Comparison of ENCODE assay signal across 24 cellular contexts in the genomic region with DNA sequence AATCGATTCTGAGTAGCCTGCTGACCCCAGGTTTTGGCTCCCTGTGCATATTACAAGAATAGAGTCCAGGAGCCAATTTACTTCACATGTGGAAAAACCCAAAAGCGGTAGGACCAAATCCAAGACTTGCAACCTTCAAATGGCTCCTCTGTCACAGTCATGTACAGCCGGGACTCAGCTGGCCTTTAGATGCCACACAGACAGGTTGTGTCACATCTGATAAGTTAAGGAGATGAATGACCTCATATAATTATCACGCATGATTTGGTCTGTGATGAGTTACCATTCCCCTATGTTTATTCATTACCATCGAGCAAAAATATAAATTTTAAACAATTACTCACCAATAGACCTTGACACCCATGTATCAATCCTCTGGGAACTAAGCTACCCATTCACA. TPM values are rescaled to one million over a fixed set of nuclear protein-coding genes. Genes with fewer than 3 reads are reported as not detected.
DNase-seq lines count a peak whose midpoint lies in the region; ATAC-seq, FAIRE-seq and TF ChIP-seq lines count a peak whose summit lies in the region.
"Had no signal": no experiment of that assay in that cellular context is flagged by ENCODE, and none has a peak within 500 bp of the region (broad histone marks: within the 10 kb centered on the region; RNA-seq: fewer than 3 reads in every experiment).

No MANE protein-coding gene starts in this region.

- H3K9ac ChIP-seq in astrocyte (ENCODE audit: low read length): no peak overlapping the region
- H3K9ac ChIP-seq: GM23248 had no signal

- H3K4me1 ChIP-seq in astrocyte (ENCODE audit: insufficient read depth, low read length) (peaks cover 15% of the 10 kb centered on the region), psoas muscle (peaks cover 44% of the 10 kb centered on the region)

- no peaks in the 10 kb centered on the region for H3K27me3 Mint-ChIP-seq in astrocyte (ENCODE audit: low read depth, unreplicated experiment)

- WGBS in psoas muscle, 3 donors: 48 to 63% (median 57%) methylated on average over 5 of the region's 5 CpGs

- peaks cover 60% of the 10 kb centered on the region for H3K79me2 ChIP-seq in astrocyte (ENCODE audit: insufficient read depth, low read length)

- peak; percentile 17 to 58 (median 40) for ATAC-seq in psoas muscle
- ATAC-seq: CD8-positive, alpha-beta T cell; Panc1 had no signal

- TF ChIP-seq CTCF in astrocyte (IDR thresholded peaks at IDR 0.05; ENCODE audit: insufficient read depth, low read depth, low read length): no peak
- no peak for TF ChIP-seq CTCF in psoas muscle (IDR thresholded peaks at IDR 0.05)

- CTCF ChIA-PET in HEK293T (lab: Yijun Ruan, JAX): interaction anchor here (0.6 kb wide), 1 partner anchor 42 kb away, joined by 4 read pairs; no protein-coding TSS in a partner anchor

- H4K20me1 ChIP-seq in astrocyte (ENCODE audit: insufficient read depth, low read length): peaks cover 6% of the 10 kb centered on the region

- no peak for FAIRE-seq in astrocyte (lab: Jason Lieb, UNC)
- no peak for FAIRE-seq in HTR-8/SVneo (lab: Jason Lieb, UNC)
- FAIRE-seq: GM12891 had no signal

- H3K4me3 Mint-ChIP-seq in astrocyte (ENCODE audit: unreplicated experiment): no peak overlapping the region
- H3K4me3 Mint-ChIP-seq: CD8-positive, alpha-beta T cell had no signal

- no peaks in the 10 kb centered on the region for H3K9me3 ChIP-seq in astrocyte (ENCODE audit: insufficient read depth, low read depth, low read length)
- no peaks in the 10 kb centered on the region for H3K9me3 ChIP-seq in psoas muscle
- H3K9me3 ChIP-seq: HAP-1, MG63, SJCRH30 had no signal

- peak; percentile 9 for DNase-seq in NCI-H82 (lab: John Stamatoyannopoulos, UW)
- DNase-seq in NCI-H82 treated with DMSO at 0.1 percent for 48 hours (lab: John Stamatoyannopoulos, UW; ENCODE audit: unreplicated experiment): no peak
- DNase-seq in HEK293T (ENCODE audit: extremely low spot score): no peak
- no peak for DNase-seq in astrocyte (ENCODE audit: low read depth)
- DNase-seq in psoas muscle: no peak
- no peak for DNase-seq in HTR-8/SVneo (ENCODE audit: insufficient read length, low spot score)
- no peak for DNase-seq in activated naive CD4-positive, alpha-beta T cell treated with anti-CD3 and anti-CD28 coated beads, Interleukin-2, amount 50 U/mL, for 16 hours
- no peak for DNase-seq in RPMI8226
- DNase-seq: AML-193; C1 segment of cervical spinal cord; CD8-positive, alpha-beta T cell; GM23248; Karpas-422; MG63; NCI-H1436; NCI-H187 treated with DMSO at 0.1 percent for 48 hours; NCI-H2107; NCI-H446 treated with DMSO at 0.1 percent for 48 hours; NCI-H526 treated with DMSO at 0.1 percent for 48 hours; SJCRH30; SW 1271 had no signal

- H3K27ac Mint-ChIP-seq in astrocyte (ENCODE audit: unreplicated experiment): no peak overlapping the region
- H3K27ac Mint-ChIP-seq: CD8-positive, alpha-beta T cell had no signal

- intact Hi-C loops in psoas muscle (cut with DNase I): no loop called here

- peaks cover 16% of the 10 kb centered on the region for H3K4me1 Mint-ChIP-seq in astrocyte (ENCODE audit: low read depth, unreplicated experiment)

- H3K27ac ChIP-seq in astrocyte (ENCODE audit: low read depth, low read length): peak overlapping the region; percentile 85
- peak overlapping the region; percentile 48 for H3K27ac ChIP-seq in psoas muscle
- H3K27ac ChIP-seq: GM23248 had no signal

- no peak overlapping the region for H2AFZ ChIP-seq in astrocyte (ENCODE audit: low read depth, low read length)

- H3K36me3 Mint-ChIP-seq in astrocyte (ENCODE audit: low read depth, unreplicated experiment): no peaks in the 10 kb centered on the region
- H3K36me3 Mint-ChIP-seq: CD8-positive, alpha-beta T cell had no signal

- POLR2A ChIA-PET in HEK293T (lab: Yijun Ruan, JAX): no interaction called here

- no peaks in the 10 kb centered on the region for H3K27me3 ChIP-seq in astrocyte (ENCODE audit: insufficient read depth, low read length)
- no peaks in the 10 kb centered on the region for H3K27me3 ChIP-seq in psoas muscle (ENCODE audit: insufficient read depth in 3 of 3, low read length in 2 of 3)
- H3K27me3 ChIP-seq: MG63, SJCRH30 had no signal

- no peaks in the 10 kb centered on the region for H3K9me3 Mint-ChIP-seq in astrocyte (ENCODE audit: unreplicated experiment)
- H3K9me3 Mint-ChIP-seq: CD8-positive, alpha-beta T cell had no signal

- no peaks in the 10 kb centered on the region for H3K36me3 ChIP-seq in astrocyte (ENCODE audit: insufficient read depth, low read length)
- no peaks in the 10 kb centered on the region for H3K36me3 ChIP-seq in psoas muscle (ENCODE audit: insufficient read depth in 1 of 2, low read depth in 1 of 2)
- H3K36me3 ChIP-seq: HAP-1, MG63, SJCRH30 had no signal

- peak overlapping the region; percentile 39 for H3K4me2 ChIP-seq in astrocyte (ENCODE audit: low read length)

- H3K4me3 ChIP-seq in astrocyte (ENCODE audit: insufficient read depth, low read depth, low read length): no peak overlapping the region
- H3K4me3 ChIP-seq in psoas muscle: no peak overlapping the region
- H3K4me3 ChIP-seq: HAP-1, MG63, SJCRH30 had no signal

TF ChIP-seq in HEK293T, 16 proteins besides CTCF, POLR2A, EP300 and RAD21:
- no peak for TF ChIP-seq FOXM1 (IDR thresholded peaks at IDR 0.05; ENCODE audit: borderline replicate concordance)
- TF ChIP-seq, protein P1, sequence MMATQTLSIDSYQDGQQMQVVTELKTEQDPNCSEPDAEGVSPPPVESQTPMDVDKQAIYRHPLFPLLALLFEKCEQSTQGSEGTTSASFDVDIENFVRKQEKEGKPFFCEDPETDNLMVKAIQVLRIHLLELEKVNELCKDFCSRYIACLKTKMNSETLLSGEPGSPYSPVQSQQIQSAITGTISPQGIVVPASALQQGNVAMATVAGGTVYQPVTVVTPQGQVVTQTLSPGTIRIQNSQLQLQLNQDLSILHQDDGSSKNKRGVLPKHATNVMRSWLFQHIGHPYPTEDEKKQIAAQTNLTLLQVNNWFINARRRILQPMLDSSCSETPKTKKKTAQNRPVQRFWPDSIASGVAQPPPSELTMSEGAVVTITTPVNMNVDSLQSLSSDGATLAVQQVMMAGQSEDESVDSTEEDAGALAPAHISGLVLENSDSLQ (IDR thresholded peaks at IDR 0.05): 0 out of 2 replicates have a peak, but pooled peaks have one; percentile 9

RNA-seq across cellular contexts. Expression of a gene that starts 14.2 kb away (rescaled TPM):
- 53.4 and 65.4 TPM in 2 replicates for total RNA-seq in astrocyte
- total RNA-seq in psoas muscle: 100 to 1,000 TPM in 3 of 4 donors, 10 to 100 TPM in 1; 97.5 to 167 (median 127) TPM
- polyA plus RNA-seq in psoas muscle: 10 to 100 TPM; 10.2 to 62.6 (median 19.8) TPM
- total RNA-seq: CD8-positive, alpha-beta T cell had no signal
